ENCODE assay signal across 12 cellular contexts in genomic region chr7:69780377-69780776, GRCh38.
DNase-seq lines count a peak whose midpoint lies in the region; ATAC-seq, FAIRE-seq and TF ChIP-seq lines count a peak whose summit lies in the region.
"Had no signal": no experiment of that assay in that cellular context is flagged by ENCODE, and none has a peak within 500 bp of the region (broad histone marks: within the 10 kb centered on the region; RNA-seq: fewer than 3 reads in every experiment).

No MANE protein-coding gene starts in this region.

- H3K4me3 ChIP-seq in keratinocyte (ENCODE audit: control insufficient read depth in 2 of 3, extremely low read depth in 1 of 3, insufficient read depth in 2 of 3, low read depth in 1 of 3, low read length in 3 of 3) (no peak overlapping the region), left lung (no peak overlapping the region)
- H3K4me3 ChIP-seq: testis had no signal

- H3K27me3 ChIP-seq in keratinocyte (ENCODE audit: control insufficient read depth, extremely low read depth, insufficient read depth, low read length): no peaks in the 10 kb centered on the region
- no peaks in the 10 kb centered on the region for H3K27me3 ChIP-seq in left lung
- H3K27me3 ChIP-seq: testis had no signal

- dilution Hi-C loops in keratinocyte (cut with MboI; ENCODE audit: extremely low pct_ligation_motif_present, low sequenced_read_pairs): no loop called here

- ATAC-seq in omental fat pad (ENCODE audit: low FRiP score) (no peak), left lung (no peak)
- ATAC-seq: left cardiac atrium had no signal

- no peak overlapping the region for H2AFZ ChIP-seq in keratinocyte (ENCODE audit: control insufficient read depth, low read length)
- H2AFZ ChIP-seq: parathyroid adenoma had no signal

- DNase-seq in GM12891 (ENCODE audit: insufficient read length, low spot score): no peak
- DNase-seq in NCI-H1930 (lab: John Stamatoyannopoulos, UW): peak; percentile 82 to 91
- peak; percentile 4 for DNase-seq in RWPE1 (ENCODE audit: low spot score)
- DNase-seq in keratinocyte (ENCODE audit: low read depth, low spot score): no peak
- no peak for DNase-seq in stimulated activated CD4-positive, alpha-beta T cell treated with anti-CD3 and anti-CD28 coated beads, Interleukin-4, amount 100 ng/mL, for 1 hour
- no peak for DNase-seq in activated CD4-positive, alpha-beta T cell treated with anti-CD3 and anti-CD28 coated beads for 4 hours
- DNase-seq in omental fat pad (ENCODE audit: low spot score): no peak
- no peak for DNase-seq in left lung
- DNase-seq: anterior cingulate cortex, left cardiac atrium, testis had no signal

- H3K9me1 ChIP-seq in keratinocyte (ENCODE audit: control insufficient read depth, extremely low read depth, insufficient read depth, low read length): no peaks in the 10 kb centered on the region

- H3K79me2 ChIP-seq in keratinocyte (ENCODE audit: control insufficient read depth, insufficient read depth, low read length): no peaks in the 10 kb centered on the region
- H3K79me2 ChIP-seq: parathyroid adenoma had no signal

- no peak overlapping the region for H3K9ac ChIP-seq in keratinocyte (ENCODE audit: control insufficient read depth, extremely low read depth, insufficient read depth, low read length)
- H3K9ac ChIP-seq: parathyroid adenoma had no signal

- no peak for TF ChIP-seq POLR2A in GM12891 (IDR thresholded peaks at IDR 0.05; ENCODE audit: low read depth, low read length)

- H3K9me3 ChIP-seq in keratinocyte (ENCODE audit: control insufficient read depth, low read depth, low read length) (no peaks in the 10 kb centered on the region), left lung (no peaks in the 10 kb centered on the region)
- H3K9me3 ChIP-seq: testis had no signal

- intact Hi-C loops in left lung (cut with DNase I): no loop called here

- CTCF ChIA-PET in RWPE1 (lab: Yijun Ruan, JAX): no interaction called here

- POLR2A ChIA-PET in RWPE1 (lab: Yijun Ruan, JAX; ENCODE audit: low non-redundant PET): no interaction called here

- H3K36me3 ChIP-seq in keratinocyte (ENCODE audit: control insufficient read depth in 2 of 2, extremely low read depth in 1 of 2, insufficient read depth in 2 of 2, low read length in 2 of 2) (no peaks in the 10 kb centered on the region), left lung (no peaks in the 10 kb centered on the region)

- FAIRE-seq in GM12891 (lab: Jason Lieb, UNC): peak; percentile 92
- peak; percentile 86 for FAIRE-seq in keratinocyte (lab: Jason Lieb, UNC)

- no peak overlapping the region for H3K4me2 ChIP-seq in keratinocyte (ENCODE audit: control insufficient read depth, extremely low read depth, insufficient read depth, low read depth, low read length)

- H4K20me1 ChIP-seq in keratinocyte (ENCODE audit: control insufficient read depth, extremely low read depth, insufficient read depth, low read length): no peaks in the 10 kb centered on the region

- TF ChIP-seq CTCF in RWPE1 (conservative IDR thresholded peaks at IDR 0.05; ENCODE audit: low read depth): no peak
- no peak for TF ChIP-seq CTCF in keratinocyte (optimal IDR thresholded peaks at IDR 0.05 in 1 of 3, IDR thresholded peaks at IDR 0.05 in 1 of 3, conservative IDR thresholded peaks at IDR 0.05 in 1 of 3; ENCODE audit: extremely low read depth in 1 of 3, insufficient read depth in 2 of 3, low read length in 3 of 3)
- TF ChIP-seq CTCF in omental fat pad (IDR thresholded peaks at IDR 0.05): no peak
- no peak for TF ChIP-seq CTCF in left lung (IDR thresholded peaks at IDR 0.05)

- H3K4me1 ChIP-seq in keratinocyte (ENCODE audit: control insufficient read depth, extremely low read depth, insufficient read depth, low read length) (no peaks in the 10 kb centered on the region), left lung (peaks cover 0 to 3% of the 10 kb centered on the region in 2 donors)
- H3K4me1 ChIP-seq: parathyroid adenoma had no signal

- H3K27ac ChIP-seq in RWPE1 (no peak overlapping the region), keratinocyte (ENCODE audit: control insufficient read depth, insufficient read depth, low read length) (no peak overlapping the region), left lung (no peak overlapping the region)
- H3K27ac ChIP-seq: parathyroid adenoma had no signal

TF ChIP-seq in GM12891, 5 proteins besides CTCF, POLR2A, EP300 and RAD21:
- TF ChIP-seq POLR2AphosphoS5 (IDR thresholded peaks at IDR 0.05; ENCODE audit: low read depth, low read length) (no peak), PAX5 (IDR thresholded peaks at IDR 0.05; ENCODE audit: insufficient read depth, low read length, severe bottlenecking) (no peak), POU2F2 (IDR thresholded peaks at IDR 0.05; ENCODE audit: low read depth, low read length) (no peak), TAF1 (IDR thresholded peaks at IDR 0.05; ENCODE audit: low read depth, low read length) (no peak), SPI1 (IDR thresholded peaks at IDR 0.05; ENCODE audit: low read depth, low read length) (no peak)

Comparison
In these comparisons a context has a peak if more than half of its experiments do, and no peak if none do; other contexts are left out.
1. DNase-seq: peak in NCI-H1930 (2 of 2) and RWPE1 (single experiment); none in GM12891 (single experiment), keratinocyte (single experiment), stimulated activated CD4-positive, alpha-beta T cell treated with anti-CD3 and anti-CD28 coated beads, Interleukin-4, amount 100 ng/mL, for 1 hour (single experiment), activated CD4-positive, alpha-beta T cell treated with anti-CD3 and anti-CD28 coated beads for 4 hours (0 of 2), omental fat pad (single experiment) and left lung (0 of 2).